ENCODE assay signal across 1 cellular context in the genomic region with DNA sequence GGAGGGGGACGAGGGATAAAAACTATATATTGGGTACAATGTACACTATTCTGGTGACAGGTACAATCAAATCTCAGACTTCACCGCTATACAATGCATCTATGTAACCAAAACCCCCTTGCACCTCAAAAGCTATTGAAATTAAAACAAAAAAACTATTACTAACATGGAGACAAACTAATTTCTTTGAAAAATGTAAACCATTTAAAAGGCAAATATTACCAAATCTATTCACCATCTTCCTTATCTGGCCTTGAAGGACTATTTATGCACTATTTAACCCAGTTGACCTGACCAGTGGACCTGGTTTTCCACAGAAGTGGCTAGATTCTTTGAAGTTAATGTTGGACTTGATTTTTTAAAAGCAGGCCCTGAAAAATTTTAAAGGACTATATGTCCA.
TF ChIP-seq lines count a peak whose summit lies in the region.

No MANE protein-coding gene starts in this region.

TF ChIP-seq in HepG2, 621 proteins besides CTCF, POLR2A, EP300 and RAD21 (continued from another document and continues in another):
- peak; percentile 55; the same call in 1 of the 2 replicates for TF ChIP-seq SOX13 (IDR thresholded peaks at IDR 0.05)
- peak in 1 of 2 experiments; percentile 82; a peak in 2 of 4 replicates for TF ChIP-seq SOX13 (CRISPR knock-in tag; conservative IDR thresholded peaks at IDR 0.05 in 1 of 2, IDR thresholded peaks at IDR 0.05 in 1 of 2)
- no peak for TF ChIP-seq ZEB1 (IDR thresholded peaks at IDR 0.05; ENCODE audit: insufficient replicate concordance, low read depth)
- TF ChIP-seq CREB1 (IDR thresholded peaks at IDR 0.05): no peak
- TF ChIP-seq CREB1 (CRISPR knock-in tag; IDR thresholded peaks at IDR 0.05): no peak
- TF ChIP-seq, protein P1, sequence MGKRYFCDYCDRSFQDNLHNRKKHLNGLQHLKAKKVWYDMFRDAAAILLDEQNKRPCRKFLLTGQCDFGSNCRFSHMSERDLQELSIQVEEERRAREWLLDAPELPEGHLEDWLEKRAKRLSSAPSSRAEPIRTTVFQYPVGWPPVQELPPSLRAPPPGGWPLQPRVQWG (CRISPR knock-in tag; IDR thresholded peaks at IDR 0.05; ENCODE audit: borderline replicate concordance, low read depth): no peak
- peak; percentile 92 for TF ChIP-seq ISL2 (CRISPR knock-in tag; IDR thresholded peaks at IDR 0.05)
- no peak for TF ChIP-seq KAT2B (IDR thresholded peaks at IDR 0.05; ENCODE audit: borderline replicate concordance, low read depth, low read length)
- TF ChIP-seq ZBTB21 (CRISPR knock-in tag; IDR thresholded peaks at IDR 0.05): no peak
- TF ChIP-seq SNAI1 (CRISPR knock-in tag; IDR thresholded peaks at IDR 0.05; ENCODE audit: borderline replicate concordance): no peak
- TF ChIP-seq ONECUT2 (CRISPR knock-in tag; IDR thresholded peaks at IDR 0.05): no peak
- no peak for TF ChIP-seq ZNF207 (IDR thresholded peaks at IDR 0.05; ENCODE audit: borderline replicate concordance)
- no peak for TF ChIP-seq TGIF2 (CRISPR knock-in tag; IDR thresholded peaks at IDR 0.05)
- peak; percentile 58 for TF ChIP-seq RARA (CRISPR knock-in tag; IDR thresholded peaks at IDR 0.05)
- peak; percentile 93 for TF ChIP-seq NCOA2 (CRISPR knock-in tag; IDR thresholded peaks at IDR 0.05)
- TF ChIP-seq, protein P2, sequence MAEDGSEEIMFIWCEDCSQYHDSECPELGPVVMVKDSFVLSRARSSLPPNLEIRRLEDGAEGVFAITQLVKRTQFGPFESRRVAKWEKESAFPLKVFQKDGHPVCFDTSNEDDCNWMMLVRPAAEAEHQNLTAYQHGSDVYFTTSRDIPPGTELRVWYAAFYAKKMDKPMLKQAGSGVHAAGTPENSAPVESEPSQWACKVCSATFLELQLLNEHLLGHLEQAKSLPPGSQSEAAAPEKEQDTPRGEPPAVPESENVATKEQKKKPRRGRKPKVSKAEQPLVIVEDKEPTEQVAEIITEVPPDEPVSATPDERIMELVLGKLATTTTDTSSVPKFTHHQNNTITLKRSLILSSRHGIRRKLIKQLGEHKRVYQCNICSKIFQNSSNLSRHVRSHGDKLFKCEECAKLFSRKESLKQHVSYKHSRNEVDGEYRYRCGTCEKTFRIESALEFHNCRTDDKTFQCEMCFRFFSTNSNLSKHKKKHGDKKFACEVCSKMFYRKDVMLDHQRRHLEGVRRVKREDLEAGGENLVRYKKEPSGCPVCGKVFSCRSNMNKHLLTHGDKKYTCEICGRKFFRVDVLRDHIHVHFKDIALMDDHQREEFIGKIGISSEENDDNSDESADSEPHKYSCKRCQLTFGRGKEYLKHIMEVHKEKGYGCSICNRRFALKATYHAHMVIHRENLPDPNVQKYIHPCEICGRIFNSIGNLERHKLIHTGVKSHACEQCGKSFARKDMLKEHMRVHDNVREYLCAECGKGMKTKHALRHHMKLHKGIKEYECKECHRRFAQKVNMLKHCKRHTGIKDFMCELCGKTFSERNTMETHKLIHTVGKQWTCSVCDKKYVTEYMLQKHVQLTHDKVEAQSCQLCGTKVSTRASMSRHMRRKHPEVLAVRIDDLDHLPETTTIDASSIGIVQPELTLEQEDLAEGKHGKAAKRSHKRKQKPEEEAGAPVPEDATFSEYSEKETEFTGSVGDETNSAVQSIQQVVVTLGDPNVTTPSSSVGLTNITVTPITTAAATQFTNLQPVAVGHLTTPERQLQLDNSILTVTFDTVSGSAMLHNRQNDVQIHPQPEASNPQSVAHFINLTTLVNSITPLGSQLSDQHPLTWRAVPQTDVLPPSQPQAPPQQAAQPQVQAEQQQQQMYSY (CRISPR knock-in tag; IDR thresholded peaks at IDR 0.05): no peak
- TF ChIP-seq, protein P3, sequence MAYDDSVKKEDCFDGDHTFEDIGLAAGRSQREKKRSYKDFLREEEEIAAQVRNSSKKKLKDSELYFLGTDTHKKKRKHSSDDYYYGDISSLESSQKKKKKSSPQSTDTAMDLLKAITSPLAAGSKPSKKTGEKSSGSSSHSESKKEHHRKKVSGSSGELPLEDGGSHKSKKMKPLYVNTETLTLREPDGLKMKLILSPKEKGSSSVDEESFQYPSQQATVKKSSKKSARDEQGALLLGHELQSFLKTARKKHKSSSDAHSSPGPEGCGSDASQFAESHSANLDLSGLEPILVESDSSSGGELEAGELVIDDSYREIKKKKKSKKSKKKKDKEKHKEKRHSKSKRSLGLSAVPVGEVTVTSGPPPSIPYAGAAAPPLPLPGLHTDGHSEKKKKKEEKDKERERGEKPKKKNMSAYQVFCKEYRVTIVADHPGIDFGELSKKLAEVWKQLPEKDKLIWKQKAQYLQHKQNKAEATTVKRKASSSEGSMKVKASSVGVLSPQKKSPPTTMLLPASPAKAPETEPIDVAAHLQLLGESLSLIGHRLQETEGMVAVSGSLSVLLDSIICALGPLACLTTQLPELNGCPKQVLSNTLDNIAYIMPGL (CRISPR knock-in tag; IDR thresholded peaks at IDR 0.05; ENCODE audit: borderline replicate concordance in 1 of 2, low read depth in 1 of 2): no peak
- TF ChIP-seq SCMH1 (CRISPR knock-in tag; IDR thresholded peaks at IDR 0.05; ENCODE audit: borderline replicate concordance): no peak
- peak; percentile 80; the same call in 1 of the 2 replicates for TF ChIP-seq CREM (IDR thresholded peaks at IDR 0.05)
- TF ChIP-seq CREM (CRISPR knock-in tag; IDR thresholded peaks at IDR 0.05): no peak
- TF ChIP-seq ZNF33B (CRISPR knock-in tag; IDR thresholded peaks at IDR 0.05): no peak
- TF ChIP-seq, protein P4, sequence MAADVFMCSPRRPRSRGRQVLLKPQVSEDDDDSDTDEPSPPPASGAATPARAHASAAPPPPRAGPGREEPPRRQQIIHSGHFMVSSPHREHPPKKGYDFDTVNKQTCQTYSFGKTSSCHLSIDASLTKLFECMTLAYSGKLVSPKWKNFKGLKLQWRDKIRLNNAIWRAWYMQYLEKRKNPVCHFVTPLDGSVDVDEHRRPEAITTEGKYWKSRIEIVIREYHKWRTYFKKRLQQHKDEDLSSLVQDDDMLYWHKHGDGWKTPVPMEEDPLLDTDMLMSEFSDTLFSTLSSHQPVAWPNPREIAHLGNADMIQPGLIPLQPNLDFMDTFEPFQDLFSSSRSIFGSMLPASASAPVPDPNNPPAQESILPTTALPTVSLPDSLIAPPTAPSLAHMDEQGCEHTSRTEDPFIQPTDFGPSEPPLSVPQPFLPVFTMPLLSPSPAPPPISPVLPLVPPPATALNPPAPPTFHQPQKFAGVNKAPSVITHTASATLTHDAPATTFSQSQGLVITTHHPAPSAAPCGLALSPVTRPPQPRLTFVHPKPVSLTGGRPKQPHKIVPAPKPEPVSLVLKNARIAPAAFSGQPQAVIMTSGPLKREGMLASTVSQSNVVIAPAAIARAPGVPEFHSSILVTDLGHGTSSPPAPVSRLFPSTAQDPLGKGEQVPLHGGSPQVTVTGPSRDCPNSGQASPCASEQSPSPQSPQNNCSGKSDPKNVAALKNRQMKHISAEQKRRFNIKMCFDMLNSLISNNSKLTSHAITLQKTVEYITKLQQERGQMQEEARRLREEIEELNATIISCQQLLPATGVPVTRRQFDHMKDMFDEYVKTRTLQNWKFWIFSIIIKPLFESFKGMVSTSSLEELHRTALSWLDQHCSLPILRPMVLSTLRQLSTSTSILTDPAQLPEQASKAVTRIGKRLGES (CRISPR knock-in tag; IDR thresholded peaks at IDR 0.05; ENCODE audit: borderline replicate concordance): no peak
- no peak for TF ChIP-seq ZNF484 (CRISPR knock-in tag; IDR thresholded peaks at IDR 0.05; ENCODE audit: borderline replicate concordance, low read depth)
- TF ChIP-seq, protein P5, sequence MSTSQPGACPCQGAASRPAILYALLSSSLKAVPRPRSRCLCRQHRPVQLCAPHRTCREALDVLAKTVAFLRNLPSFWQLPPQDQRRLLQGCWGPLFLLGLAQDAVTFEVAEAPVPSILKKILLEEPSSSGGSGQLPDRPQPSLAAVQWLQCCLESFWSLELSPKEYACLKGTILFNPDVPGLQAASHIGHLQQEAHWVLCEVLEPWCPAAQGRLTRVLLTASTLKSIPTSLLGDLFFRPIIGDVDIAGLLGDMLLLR (CRISPR knock-in tag; IDR thresholded peaks at IDR 0.05): no peak
- TF ChIP-seq SMYD3 (CRISPR knock-in tag; IDR thresholded peaks at IDR 0.05): no peak
- TF ChIP-seq SRSF4 (IDR thresholded peaks at IDR 0.05; ENCODE audit: low read depth, low read length, poor library complexity, severe bottlenecking): no peak
- no peak for TF ChIP-seq ZNF335 (CRISPR knock-in tag; IDR thresholded peaks at IDR 0.05)
- no peak for TF ChIP-seq FOXP1 (IDR thresholded peaks at IDR 0.05)
- peak; percentile 65; the same call in 1 of the 2 replicates for TF ChIP-seq FOXP1 (CRISPR knock-in tag; IDR thresholded peaks at IDR 0.05)
- no peak for TF ChIP-seq ZNF577 (CRISPR knock-in tag; IDR thresholded peaks at IDR 0.05; ENCODE audit: borderline replicate concordance, low read depth)
- TF ChIP-seq, protein P6, sequence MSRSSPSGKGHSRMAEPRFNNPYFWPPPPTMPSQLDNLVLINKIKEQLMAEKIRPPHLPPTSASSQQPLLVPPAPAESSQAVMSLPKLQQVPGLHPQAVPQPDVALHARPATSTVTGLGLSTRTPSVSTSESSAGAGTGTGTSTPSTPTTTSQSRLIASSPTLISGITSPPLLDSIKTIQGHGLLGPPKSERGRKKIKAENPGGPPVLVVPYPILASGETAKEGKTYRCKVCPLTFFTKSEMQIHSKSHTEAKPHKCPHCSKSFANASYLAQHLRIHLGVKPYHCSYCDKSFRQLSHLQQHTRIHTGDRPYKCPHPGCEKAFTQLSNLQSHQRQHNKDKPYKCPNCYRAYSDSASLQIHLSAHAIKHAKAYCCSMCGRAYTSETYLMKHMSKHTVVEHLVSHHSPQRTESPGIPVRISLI (CRISPR knock-in tag; IDR thresholded peaks at IDR 0.05; ENCODE audit: borderline replicate concordance): peak; percentile 55; the same call in 1 of the 2 replicates
- peak; percentile 66 for TF ChIP-seq FOXO1 (CRISPR knock-in tag; IDR thresholded peaks at IDR 0.05)
- TF ChIP-seq HOXA9 (CRISPR knock-in tag; IDR thresholded peaks at IDR 0.05; ENCODE audit: borderline replicate concordance): no peak
- no peak for TF ChIP-seq ZNF510 (CRISPR knock-in tag; IDR thresholded peaks at IDR 0.05; ENCODE audit: low read depth)
- no peak for TF ChIP-seq ZNF644 (CRISPR knock-in tag; IDR thresholded peaks at IDR 0.05; ENCODE audit: low read depth)
- TF ChIP-seq POLR2AphosphoS2 (IDR thresholded peaks at IDR 0.05; ENCODE audit: low read depth, low read length): no peak
- peak; percentile 58 for TF ChIP-seq GATAD2A (CRISPR knock-in tag; IDR thresholded peaks at IDR 0.05)
- TF ChIP-seq HOXA3 (CRISPR knock-in tag; IDR thresholded peaks at IDR 0.05): no peak
- TF ChIP-seq, protein P7, sequence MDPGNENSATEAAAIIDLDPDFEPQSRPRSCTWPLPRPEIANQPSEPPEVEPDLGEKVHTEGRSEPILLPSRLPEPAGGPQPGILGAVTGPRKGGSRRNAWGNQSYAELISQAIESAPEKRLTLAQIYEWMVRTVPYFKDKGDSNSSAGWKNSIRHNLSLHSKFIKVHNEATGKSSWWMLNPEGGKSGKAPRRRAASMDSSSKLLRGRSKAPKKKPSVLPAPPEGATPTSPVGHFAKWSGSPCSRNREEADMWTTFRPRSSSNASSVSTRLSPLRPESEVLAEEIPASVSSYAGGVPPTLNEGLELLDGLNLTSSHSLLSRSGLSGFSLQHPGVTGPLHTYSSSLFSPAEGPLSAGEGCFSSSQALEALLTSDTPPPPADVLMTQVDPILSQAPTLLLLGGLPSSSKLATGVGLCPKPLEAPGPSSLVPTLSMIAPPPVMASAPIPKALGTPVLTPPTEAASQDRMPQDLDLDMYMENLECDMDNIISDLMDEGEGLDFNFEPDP (CRISPR knock-in tag; conservative IDR thresholded peaks at IDR 0.05): no peak
- no peak for TF ChIP-seq ZNF75D (CRISPR knock-in tag; IDR thresholded peaks at IDR 0.05; ENCODE audit: borderline replicate concordance)
- TF ChIP-seq SETDB1 (CRISPR knock-in tag; IDR thresholded peaks at IDR 0.05; ENCODE audit: borderline replicate concordance): no peak
- no peak for TF ChIP-seq ZFP82 (CRISPR knock-in tag; IDR thresholded peaks at IDR 0.05; ENCODE audit: borderline replicate concordance)
- TF ChIP-seq SPEN (CRISPR knock-in tag; IDR thresholded peaks at IDR 0.05; ENCODE audit: low read depth): no peak
- TF ChIP-seq FOXK1 (CRISPR knock-in tag; IDR thresholded peaks at IDR 0.05; ENCODE audit: borderline replicate concordance, low read depth): no peak
- no peak for TF ChIP-seq ZNF234 (CRISPR knock-in tag; conservative IDR thresholded peaks at IDR 0.05)
- TF ChIP-seq ZNF10 (CRISPR knock-in tag; IDR thresholded peaks at IDR 0.05; ENCODE audit: borderline replicate concordance, low read depth): no peak
- TF ChIP-seq, protein P8, sequence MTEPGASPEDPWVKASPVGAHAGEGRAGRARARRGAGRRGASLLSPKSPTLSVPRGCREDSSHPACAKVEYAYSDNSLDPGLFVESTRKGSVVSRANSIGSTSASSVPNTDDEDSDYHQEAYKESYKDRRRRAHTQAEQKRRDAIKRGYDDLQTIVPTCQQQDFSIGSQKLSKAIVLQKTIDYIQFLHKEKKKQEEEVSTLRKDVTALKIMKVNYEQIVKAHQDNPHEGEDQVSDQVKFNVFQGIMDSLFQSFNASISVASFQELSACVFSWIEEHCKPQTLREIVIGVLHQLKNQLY (CRISPR knock-in tag; IDR thresholded peaks at IDR 0.05): no peak
- TF ChIP-seq, protein P9, sequence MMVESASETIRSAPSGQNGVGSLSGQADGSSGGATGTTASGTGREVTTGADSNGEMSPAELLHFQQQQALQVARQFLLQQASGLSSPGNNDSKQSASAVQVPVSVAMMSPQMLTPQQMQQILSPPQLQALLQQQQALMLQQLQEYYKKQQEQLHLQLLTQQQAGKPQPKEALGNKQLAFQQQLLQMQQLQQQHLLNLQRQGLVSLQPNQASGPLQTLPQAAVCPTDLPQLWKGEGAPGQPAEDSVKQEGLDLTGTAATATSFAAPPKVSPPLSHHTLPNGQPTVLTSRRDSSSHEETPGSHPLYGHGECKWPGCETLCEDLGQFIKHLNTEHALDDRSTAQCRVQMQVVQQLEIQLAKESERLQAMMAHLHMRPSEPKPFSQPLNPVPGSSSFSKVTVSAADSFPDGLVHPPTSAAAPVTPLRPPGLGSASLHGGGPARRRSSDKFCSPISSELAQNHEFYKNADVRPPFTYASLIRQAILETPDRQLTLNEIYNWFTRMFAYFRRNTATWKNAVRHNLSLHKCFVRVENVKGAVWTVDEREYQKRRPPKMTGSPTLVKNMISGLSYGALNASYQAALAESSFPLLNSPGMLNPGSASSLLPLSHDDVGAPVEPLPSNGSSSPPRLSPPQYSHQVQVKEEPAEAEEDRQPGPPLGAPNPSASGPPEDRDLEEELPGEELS (CRISPR knock-in tag; IDR thresholded peaks at IDR 0.05): peak; percentile 57; the same call in 1 of the 2 replicates
- TF ChIP-seq CHD4 (IDR thresholded peaks at IDR 0.05; ENCODE audit: borderline replicate concordance, low read length): no peak
- TF ChIP-seq BCL6 (CRISPR knock-in tag; IDR thresholded peaks at IDR 0.05): peak; percentile 69
- TF ChIP-seq, protein P10, sequence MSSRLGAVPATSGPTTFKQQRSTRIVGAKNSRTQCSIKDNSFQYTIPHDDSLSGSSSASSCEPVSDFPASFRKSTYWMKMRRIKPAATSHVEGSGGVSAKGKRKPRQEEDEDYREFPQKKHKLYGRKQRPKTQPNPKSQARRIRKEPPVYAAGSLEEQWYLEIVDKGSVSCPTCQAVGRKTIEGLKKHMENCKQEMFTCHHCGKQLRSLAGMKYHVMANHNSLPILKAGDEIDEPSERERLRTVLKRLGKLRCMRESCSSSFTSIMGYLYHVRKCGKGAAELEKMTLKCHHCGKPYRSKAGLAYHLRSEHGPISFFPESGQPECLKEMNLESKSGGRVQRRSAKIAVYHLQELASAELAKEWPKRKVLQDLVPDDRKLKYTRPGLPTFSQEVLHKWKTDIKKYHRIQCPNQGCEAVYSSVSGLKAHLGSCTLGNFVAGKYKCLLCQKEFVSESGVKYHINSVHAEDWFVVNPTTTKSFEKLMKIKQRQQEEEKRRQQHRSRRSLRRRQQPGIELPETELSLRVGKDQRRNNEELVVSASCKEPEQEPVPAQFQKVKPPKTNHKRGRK (CRISPR knock-in tag; IDR thresholded peaks at IDR 0.05): no peak
